8 cellular contexts compared by ENCODE assay signal in genomic region chr19:50046649-50047503, GRCh38. TPM values are rescaled to one million over a fixed set of nuclear protein-coding genes. Genes with fewer than 3 reads are reported as not detected.
DNase-seq lines count a peak whose midpoint lies in the region; ATAC-seq and TF ChIP-seq lines count a peak whose summit lies in the region.

No MANE protein-coding gene starts in this region.

- H3K27ac ChIP-seq in transverse colon, result no peak overlapping the region

- no peak for TF ChIP-seq EP300 in transverse colon (IDR thresholded peaks at IDR 0.05; ENCODE audit: low read depth)

- peak overlapping the region; percentile 82 for H3K4me3 Mint-ChIP-seq in endothelial cell (ENCODE audit: unreplicated experiment)

- TF ChIP-seq CTCF in BE2C (IDR thresholded peaks at IDR 0.05; ENCODE audit: low read depth, low read length) (peak; percentile 94), HFF-Myc (IDR thresholded peaks at IDR 0.05; ENCODE audit: low read depth, low read length, missing control alignments) (peak; percentile 57), endothelial cell (IDR thresholded peaks at IDR 0.05; ENCODE audit: unreplicated experiment) (peak; percentile 67), omental fat pad (IDR thresholded peaks at IDR 0.05) (no peak), transverse colon (IDR thresholded peaks at IDR 0.05) (peak; percentile 58 to 72 (median 68))

- DNase-seq in BE2C (peak; percentile 76), HFF-Myc (ENCODE audit: extremely low read depth, low read depth) (no peak), endothelial cell (ENCODE audit: low spot score) (no peak), omental fat pad (ENCODE audit: low spot score) (peak; percentile 74), transverse colon (peak; percentile 50)
- DNase-seq in activated CD4-positive, alpha-beta T cell treated with anti-CD3 and anti-CD28 coated beads, Interleukin-2, amount 50 U/mL, for 1 hour, result peak; percentile 69

- H3K4me1 Mint-ChIP-seq in endothelial cell (ENCODE audit: unreplicated experiment), result no peaks in the 10 kb centered on the region

- WGBS in transverse colon (ENCODE audit: low coverage in 1 of 2), 2 donors, result 80 to 85% methylated on average over 1 to 14 of the region's 14 CpGs

- ATAC-seq in omental fat pad (ENCODE audit: low FRiP score) (no peak), HG02759 (IDR thresholded peaks at IDR 0.05; ENCODE audit: unreplicated experiment) (no peak), HG03097 (IDR thresholded peaks at IDR 0.05; ENCODE audit: low FRiP score, unreplicated experiment) (no peak)

- in situ Hi-C loops in transverse colon (cut with MboI; ENCODE audit: low pct_ligation_motif_present in 1 of 4, low pct_unique_long_range_greater_than_20kb in 1 of 4, low sequenced_read_pairs in 3 of 4), result no loop called here

- no peaks in the 10 kb centered on the region for H3K4me1 ChIP-seq in BE2C
- peaks cover 0 to 16% (median 15%) of the 10 kb centered on the region in 4 donors for H3K4me1 ChIP-seq in transverse colon

- intact Hi-C loops in transverse colon (cut with DNase I; ENCODE audit: low total_unique reads), result loop anchor here (5.0 kb wide), 1 partner anchor 115 kb away; no protein-coding TSS in a partner anchor

- H3K27me3 ChIP-seq in BE2C (no peaks in the 10 kb centered on the region), transverse colon (no peaks in the 10 kb centered on the region)

- no peak for TF ChIP-seq POLR2A in transverse colon (IDR thresholded peaks at IDR 0.05)

- peaks cover 78% of the 10 kb centered on the region for H3K36me3 Mint-ChIP-seq in endothelial cell (ENCODE audit: low read depth, unreplicated experiment)

- H3K27me3 Mint-ChIP-seq in endothelial cell (ENCODE audit: unreplicated experiment), result peaks cover 19% of the 10 kb centered on the region

- H3K9me3 ChIP-seq in BE2C, result peaks cover 4% of the 10 kb centered on the region
- peaks cover 16 to 30% of the 10 kb centered on the region in 2 donors for H3K9me3 ChIP-seq in transverse colon

- H3K9me3 Mint-ChIP-seq in endothelial cell (ENCODE audit: unreplicated experiment), result peaks cover 51% of the 10 kb centered on the region

- H3K4me3 ChIP-seq in BE2C (ENCODE audit: low read depth, low read length) (no peak overlapping the region), HFF-Myc (replicated peaks; ENCODE audit: low read depth, low read length) (no peak overlapping the region), transverse colon (no peak overlapping the region)

- H3K36me3 ChIP-seq in BE2C (peaks cover 61% of the 10 kb centered on the region), transverse colon (peaks cover 5 to 46% (median 30%) of the 10 kb centered on the region in 4 donors)

- H3K27ac Mint-ChIP-seq in endothelial cell (ENCODE audit: unreplicated experiment), result no peak overlapping the region

RNA-seq across cellular contexts. Expression of gene ZNF473, which starts 21.1 kb away (rescaled TPM):
- 30.3 TPM for polyA plus RNA-seq in BE2C (2012; ENCODE audit: insufficient read depth, insufficient read length, low read depth)
- total RNA-seq in endothelial cell (ENCODE audit: unreplicated experiment) (10.9 TPM), omental fat pad (10 to 100 TPM in 2 of 4 donors, 1 to 10 TPM in 2; 7.3 to 13.6 (median 10.6) TPM), transverse colon (10 to 100 TPM in 2 of 4 donors, 1 to 10 TPM in 1, under 1 TPM in 1; 1.00 to 60.2 (median 7.9) TPM)

RNA-seq across cellular contexts. Expression of gene VRK3, which starts 21.7 kb away (rescaled TPM):
- 19.7 TPM for polyA plus RNA-seq in BE2C (2012; ENCODE audit: insufficient read depth, insufficient read length, low read depth)
- total RNA-seq in endothelial cell (ENCODE audit: unreplicated experiment) (51.2 TPM), omental fat pad (10 to 100 TPM; 14.4 to 43.0 (median 27.6) TPM), transverse colon (10 to 100 TPM; 26.3 to 67.7 (median 50.0) TPM)

Comparison
In these comparisons a context has a peak if more than half of its experiments do, and no peak if none do; other contexts are left out.
1. DNase-seq: peak in BE2C (single experiment), activated CD4-positive, alpha-beta T cell treated with anti-CD3 and anti-CD28 coated beads, Interleukin-2, amount 50 U/mL, for 1 hour (single experiment), omental fat pad (single experiment) and transverse colon (single experiment); none in HFF-Myc (single experiment) and endothelial cell (single experiment).
2. CTCF ChIP-seq: peak in BE2C (single experiment), HFF-Myc (single experiment), endothelial cell (single experiment) and transverse colon (5 of 5); none in omental fat pad (0 of 3).